ENCODE assay signal across 17 cellular contexts in genomic region chr1:116411784-116412479, GRCh38. TPM values are rescaled to one million over a fixed set of nuclear protein-coding genes. Genes with fewer than 3 reads are reported as not detected.
DNase-seq lines count a peak whose midpoint lies in the region; ATAC-seq and TF ChIP-seq lines count a peak whose summit lies in the region.
"Had no signal": no experiment of that assay in that cellular context is flagged by ENCODE, and none has a peak within 500 bp of the region (broad histone marks: within the 10 kb centered on the region; RNA-seq: fewer than 3 reads in every experiment).

No MANE protein-coding gene starts in this region.

- TF ChIP-seq CTCF in body of pancreas (IDR thresholded peaks at IDR 0.05) (no peak), nephron progenitor cell (IDR thresholded peaks at IDR 0.05) (no peak)

- CTCF ChIA-PET in CD8-positive, alpha-beta memory T cell (lab: Charles Lee) = interaction anchor here (0.7 to 2.5 kb wide), 3 partner anchors 10 to 273 kb away, joined by 3 to 5 read pairs (median 3); no protein-coding TSS in a partner anchor

- peak; percentile 15 for DNase-seq in HCEC 1CT
- DNase-seq in body of pancreas = peak in 1 of 4 donors; percentile 51
- no peak for DNase-seq in left colon
- no peak for DNase-seq in CD8-positive, alpha-beta memory T cell
- DNase-seq in substantia nigra (lab: John Stamatoyannopoulos, UW) = no peak
- no peak for DNase-seq in nephron progenitor cell
- DNase-seq: activated CD8-positive, alpha-beta T cell treated with anti-CD3 and anti-CD28 coated beads for 36 hours; activated gamma-delta T cell treated with Interleukin-2 at 50 U/mL for 16 hours; DMS153; NCI-H524 treated with DMSO at 0.1 percent for 48 hours; T1000; transverse colon had no signal

- H3K27ac Mint-ChIP-seq in CD8-positive, alpha-beta memory T cell = peak overlapping the region in 4 of 8 donors; percentile 14 to 67 (median 52)
- H3K27ac Mint-ChIP-seq in nephron progenitor cell = no peak overlapping the region
- H3K27ac Mint-ChIP-seq: activated CD8-positive, alpha-beta T cell treated with anti-CD3 and anti-CD28 coated beads for 36 hours had no signal

- H3K36me3 Mint-ChIP-seq in CD8-positive, alpha-beta memory T cell = peaks cover 0 to 32% (median 14%) of the 10 kb centered on the region in 3 donors
- peaks cover 15% of the 10 kb centered on the region for H3K36me3 Mint-ChIP-seq in nephron progenitor cell (ENCODE audit: low read depth)
- H3K36me3 Mint-ChIP-seq: IgD-negative memory B cell had no signal

- 0 out of 2 replicates have a peak, but pooled peaks cover 4% of the 10 kb centered on the region for H3K36me3 ChIP-seq in ACC112 (ENCODE audit: insufficient read depth, low read length)
- H3K36me3 ChIP-seq in body of pancreas (replicated peaks in 1 of 2; ENCODE audit: insufficient read depth in 1 of 2, low read depth in 2 of 2) = peaks cover 0 to 1% of the 10 kb centered on the region in 2 donors
- H3K36me3 ChIP-seq in CD8-positive, alpha-beta memory T cell (ENCODE audit: insufficient read depth, low read length) = no peaks in the 10 kb centered on the region

- H3K79me2 ChIP-seq in ACC112 (ENCODE audit: control insufficient read depth, insufficient read depth, low read length, unreplicated experiment) = no peaks in the 10 kb centered on the region

- H3K4me1 ChIP-seq in ACC112 (ENCODE audit: control insufficient read depth, insufficient read depth, low read length, unreplicated experiment) = peaks cover 15% of the 10 kb centered on the region
- H3K4me1 ChIP-seq in body of pancreas = peaks cover 34% of the 10 kb centered on the region
- H3K4me1 ChIP-seq in CD8-positive, alpha-beta memory T cell (ENCODE audit: insufficient read depth, low read length) = peaks cover 7% of the 10 kb centered on the region

- no peak overlapping the region for H2AFZ ChIP-seq in ACC112 (ENCODE audit: low read length, unreplicated experiment)

- no peaks in the 10 kb centered on the region for H3K9me3 Mint-ChIP-seq in CD8-positive, alpha-beta memory T cell
- H3K9me3 Mint-ChIP-seq in nephron progenitor cell = no peaks in the 10 kb centered on the region
- H3K9me3 Mint-ChIP-seq: activated CD8-positive, alpha-beta T cell treated with anti-CD3 and anti-CD28 coated beads for 36 hours; IgD-negative memory B cell; memory B cell had no signal

- H3K4me3 ChIP-seq in ACC112 (ENCODE audit: low read depth, low read length) (no peak overlapping the region), body of pancreas (no peak overlapping the region)
- H3K4me3 ChIP-seq in CD8-positive, alpha-beta memory T cell (ENCODE audit: low read length) = no peak overlapping the region
- H3K4me3 ChIP-seq: transverse colon had no signal

- no peak for TF ChIP-seq POLR2A in body of pancreas (IDR thresholded peaks at IDR 0.05)

- H3K4me3 Mint-ChIP-seq in CD8-positive, alpha-beta memory T cell = no peak overlapping the region
- H3K4me3 Mint-ChIP-seq in nephron progenitor cell = no peak overlapping the region
- H3K4me3 Mint-ChIP-seq: activated CD8-positive, alpha-beta T cell treated with anti-CD3 and anti-CD28 coated beads for 36 hours; memory B cell had no signal

- peaks cover 15 to 37% (median 25%) of the 10 kb centered on the region in 3 donors for H3K4me1 Mint-ChIP-seq in CD8-positive, alpha-beta memory T cell
- H3K4me1 Mint-ChIP-seq in nephron progenitor cell = peaks cover 8% of the 10 kb centered on the region

- H3K27ac ChIP-seq in ACC112 (ENCODE audit: low read depth, low read length) (peak overlapping the region; percentile 52; the same call in 1 of the 2 replicates), body of pancreas (peak overlapping the region; percentile 4 to 71 (median 49)), substantia nigra (ENCODE audit: low read depth, low read length, poor library complexity, severe bottlenecking) (no peak overlapping the region)
- no peak overlapping the region for H3K27ac ChIP-seq in CD8-positive, alpha-beta memory T cell (ENCODE audit: low read depth, low read length)
- H3K27ac ChIP-seq: RWPE1 had no signal

- WGBS in body of pancreas, 2 donors = 44 to 57% methylated on average over 2 of the region's 2 CpGs

- ATAC-seq in body of pancreas (peak; percentile 36), left colon (peak; percentile 40), GM19328 (IDR thresholded peaks at IDR 0.05; ENCODE audit: unreplicated experiment) (no peak)
- ATAC-seq: activated CD8-positive, alpha-beta T cell treated with anti-CD3 and anti-CD28 coated beads for 36 hours had no signal

- H3K9me3 ChIP-seq in body of pancreas = no peaks in the 10 kb centered on the region
- H3K9me3 ChIP-seq in CD8-positive, alpha-beta memory T cell (ENCODE audit: low read length) = no peaks in the 10 kb centered on the region
- H3K9me3 ChIP-seq: transverse colon had no signal

- H3K27me3 Mint-ChIP-seq in CD8-positive, alpha-beta memory T cell = no peaks in the 10 kb centered on the region
- no peaks in the 10 kb centered on the region for H3K27me3 Mint-ChIP-seq in nephron progenitor cell (ENCODE audit: low read depth, poor library complexity)
- H3K27me3 Mint-ChIP-seq: activated CD8-positive, alpha-beta T cell treated with anti-CD3 and anti-CD28 coated beads for 36 hours; IgD-negative memory B cell; memory B cell had no signal

- POLR2A ChIA-PET in CD8-positive, alpha-beta memory T cell (lab: Charles Lee) = no interaction called here

- intact Hi-C loops in body of pancreas (cut with DNase I) = no loop called here
- intact Hi-C loops in left colon (cut with DNase I, micrococcal nuclease) = no loop called here

- H3K27me3 ChIP-seq in ACC112 (ENCODE audit: insufficient read depth, low read length) (no peaks in the 10 kb centered on the region), body of pancreas (no peaks in the 10 kb centered on the region)
- H3K27me3 ChIP-seq in CD8-positive, alpha-beta memory T cell (ENCODE audit: insufficient read depth, low read length, poor library complexity, severe bottlenecking) = no peaks in the 10 kb centered on the region
- H3K27me3 ChIP-seq: transverse colon had no signal

RNA-seq across cellular contexts. Expression of gene ATP1A1, which starts 38.9 kb away (rescaled TPM):
- total RNA-seq in body of pancreas = 100 to 1,000 TPM; 423 to 593 TPM
- 1,000 to 10,000 TPM; 1,822 to 3,252 TPM for total RNA-seq in left colon
- 100 to 1,000 TPM; 259 to 263 TPM for total RNA-seq in CD8-positive, alpha-beta memory T cell
- 58.0 TPM for polyA plus RNA-seq in CD8-positive, alpha-beta memory T cell

Comparison
In these comparisons a context has a peak if more than half of its experiments do, and no peak if none do; other contexts are left out.
1. H3K27ac ChIP-seq: peak in ACC112 (single experiment) and body of pancreas (4 of 4); none in CD8-positive, alpha-beta memory T cell (single experiment) and substantia nigra (single experiment).